In the genomic region with DNA sequence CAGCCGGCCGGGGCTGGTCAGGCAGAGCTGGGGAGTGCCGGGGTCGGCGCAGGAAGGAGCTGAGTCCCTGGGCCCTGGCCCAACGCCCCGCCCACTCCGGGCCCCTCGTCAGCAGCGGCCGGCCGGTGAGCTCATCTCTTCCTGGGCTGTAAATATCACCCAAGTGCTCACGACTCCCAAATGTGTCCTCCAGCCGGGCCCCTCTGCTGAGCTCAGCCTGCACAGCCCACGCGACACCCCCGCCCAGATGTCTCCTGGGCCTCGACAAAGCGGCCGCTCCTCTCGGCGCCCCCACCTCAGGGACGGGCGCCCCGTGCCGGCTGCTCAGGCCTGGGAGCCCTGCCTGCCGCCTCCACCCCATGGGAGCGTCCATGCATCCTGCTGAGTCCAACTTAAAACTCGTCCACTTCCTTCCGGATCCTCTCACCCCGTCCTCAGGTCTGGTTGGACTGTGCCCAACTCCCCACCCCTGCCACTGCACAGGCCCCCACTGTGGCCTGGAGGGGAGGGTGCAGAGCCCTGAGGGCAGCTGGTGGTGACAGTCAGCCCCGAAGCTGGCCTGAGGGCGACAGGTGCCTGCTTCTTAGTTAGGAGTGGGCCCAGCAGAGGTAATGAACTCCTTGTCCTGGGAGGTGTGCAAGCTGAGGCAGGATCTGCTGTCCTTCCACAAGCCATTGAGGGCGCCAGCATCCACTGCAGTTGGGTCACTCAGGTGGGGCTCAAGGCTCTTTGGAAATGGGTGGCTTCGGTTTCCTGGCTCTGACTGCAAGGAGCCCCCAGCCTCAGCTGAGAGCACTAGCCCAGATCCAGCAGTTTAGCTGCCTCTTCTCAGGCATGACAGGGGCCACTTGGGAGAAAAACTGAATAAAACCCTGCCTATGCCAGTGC, we compare ENCODE assay signal across 9 cellular contexts. TPM values are rescaled to one million over a fixed set of nuclear protein-coding genes. Genes with fewer than 3 reads are reported as not detected.
A peak's percentile ranks its signal among the peaks of the same experiment; 100 is the strongest.
DNase-seq lines count a peak whose midpoint lies in the region; ATAC-seq, FAIRE-seq and TF ChIP-seq lines count a peak whose summit lies in the region.
"Had no signal": no experiment of that assay in that cellular context is flagged by ENCODE, and none has a peak within 500 bp of the region (broad histone marks: within the 10 kb centered on the region; RNA-seq: fewer than 3 reads in every experiment).

No MANE protein-coding gene starts in this region.

- POLR2A ChIA-PET in naive thymus-derived CD8-positive, alpha-beta T cell (lab: Charles Lee): interaction anchor here (1.3 to 2.8 kb wide), 4 partner anchors 7 to 82 kb away, joined by 3 to 17 read pairs (median 11); no protein-coding TSS in a partner anchor

- no peak overlapping the region for H3K4me3 ChIP-seq in AG10803 (ENCODE audit: low read length)
- H3K4me3 ChIP-seq: SJSA1 had no signal

- FAIRE-seq in GM19239 (lab: Jason Lieb, UNC): no peak

- peaks cover 12 to 47% (median 42%) of the 10 kb centered on the region in 4 donors for H3K4me1 Mint-ChIP-seq in naive thymus-derived CD8-positive, alpha-beta T cell

- H3K36me3 Mint-ChIP-seq in naive thymus-derived CD8-positive, alpha-beta T cell: no peaks in the 10 kb centered on the region

- no peak for TF ChIP-seq CTCF in AG10803 (conservative IDR thresholded peaks at IDR 0.05; ENCODE audit: low read length)

- ATAC-seq in HG03175 (IDR thresholded peaks at IDR 0.05; ENCODE audit: unreplicated experiment) (peak; percentile 34), HG03469 (IDR thresholded peaks at IDR 0.05; ENCODE audit: unreplicated experiment) (no peak)
- no peak for ATAC-seq in naive thymus-derived CD8-positive, alpha-beta T cell

- H3K27me3 Mint-ChIP-seq in naive thymus-derived CD8-positive, alpha-beta T cell: no peaks in the 10 kb centered on the region

- H3K27ac Mint-ChIP-seq in naive thymus-derived CD8-positive, alpha-beta T cell: peak overlapping the region; percentile 31 to 91 (median 86)

- DNase-seq in AG10803 (ENCODE audit: low read depth): peak; percentile 1
- peak in 2 of 61 donors; percentile 24 to 40 for DNase-seq in caudate nucleus (lab: John Stamatoyannopoulos, UW)
- peak in 1 of 10 donors; percentile 4 for DNase-seq in naive thymus-derived CD8-positive, alpha-beta T cell
- no peak for DNase-seq in GM19239 (ENCODE audit: insufficient read length, low spot score)
- DNase-seq in RKO (ENCODE audit: low spot score): no peak
- DNase-seq in HPDE6-E6E7 (ENCODE audit: extremely low spot score): no peak

- H3K27ac ChIP-seq in caudate nucleus (ENCODE audit: low read depth, low read length): peak overlapping the region; percentile 74
- H3K27ac ChIP-seq: SJSA1 had no signal

- H3K4me3 Mint-ChIP-seq in naive thymus-derived CD8-positive, alpha-beta T cell: peak overlapping the region in 7 of 10 donors; percentile 39 to 63 (median 50)

- no peaks in the 10 kb centered on the region for H3K9me3 Mint-ChIP-seq in naive thymus-derived CD8-positive, alpha-beta T cell

RNA-seq across cellular contexts. Expression of a gene that starts 28.8 kb away (rescaled TPM):
- total RNA-seq in naive thymus-derived CD8-positive, alpha-beta T cell: 1 to 10 TPM; 5.0 to 5.1 TPM
- polyA plus RNA-seq in naive thymus-derived CD8-positive, alpha-beta T cell: 1 to 10 TPM; 4.3 to 5.6 (median 4.7) TPM
